In genomic region chr6:70668499-70668812, GRCh38 we compare ENCODE assay signal across 8 cellular contexts. TPM values are rescaled to one million over a fixed set of nuclear protein-coding genes. Genes with fewer than 3 reads are reported as not detected.
A peak's percentile ranks its signal among the peaks of the same experiment; 100 is the strongest.
DNase-seq lines count a peak whose midpoint lies in the region; ATAC-seq and TF ChIP-seq lines count a peak whose summit lies in the region.

No MANE protein-coding gene starts in this region.

- CTCF ChIA-PET in WTC11 (lab: Charles Lee): interaction anchor here (1.3 to 1.9 kb wide), 4 partner anchors 18 to 288 kb away, joined by 4 to 10 read pairs (median 6); partner anchors contain the start of gene SDHAF4

- peak; percentile 39 for DNase-seq in NCI-H1694 (lab: John Stamatoyannopoulos, UW)
- no peak for DNase-seq in NCI-H1694 treated with DMSO at 0.1 percent for 48 hours (lab: John Stamatoyannopoulos, UW)
- DNase-seq in WTC11 (ENCODE audit: low spot score): no peak
- no peak for DNase-seq in left ventricle myocardium superior
- DNase-seq in iPS-NIHi11 (ENCODE audit: low spot score): no peak

- intact Hi-C loops in left ventricle myocardium superior (cut with micrococcal nuclease): loop anchor here (10.0 kb wide), 1 partner anchor 104 kb away; the partner anchor contains the start of gene SDHAF4

- POLR2A ChIA-PET in WTC11 (lab: Charles Lee): interaction anchor here (1.0 to 1.9 kb wide), 2 partner anchors 16 to 102 kb away, joined by 4 to 9 read pairs; partner anchors contain the start of gene SDHAF4

- ATAC-seq in HG03045 (IDR thresholded peaks at IDR 0.05; ENCODE audit: unreplicated experiment) (peak; percentile 64), WTC11 (no peak), left ventricle myocardium superior (peak; percentile 83), HG02678 (IDR thresholded peaks at IDR 0.05; ENCODE audit: unreplicated experiment) (no peak)

- peak overlapping the region; percentile 62 to 98 (median 88) for H3K4me3 ChIP-seq in skin epidermis

- H3K27ac ChIP-seq in skin epidermis: peak overlapping the region in 20 of 21 experiments; percentile 64 to 97 (median 88)

- peaks cover 44% of the 10 kb centered on the region for H3K4me1 Mint-ChIP-seq in WTC11

- peak overlapping the region; percentile 20; the same call in 1 of the 2 replicates for H3K27ac Mint-ChIP-seq in WTC11

- H3K9me3 Mint-ChIP-seq in WTC11: no peaks in the 10 kb centered on the region

- no peaks in the 10 kb centered on the region for H3K27me3 Mint-ChIP-seq in WTC11 (ENCODE audit: low read depth)

- no peak for TF ChIP-seq CTCF in WTC11 (IDR thresholded peaks at IDR 0.05)

- H3K4me3 Mint-ChIP-seq in WTC11: peak overlapping the region; percentile 78

- H3K36me3 Mint-ChIP-seq in WTC11: no peaks in the 10 kb centered on the region

TF ChIP-seq in WTC11, 78 proteins besides CTCF, POLR2A, EP300 and RAD21:
- no peak for TF ChIP-seq MXD4 (CRISPR knock-in tag; IDR thresholded peaks at IDR 0.05; ENCODE audit: borderline replicate concordance)
- TF ChIP-seq, protein P1, sequence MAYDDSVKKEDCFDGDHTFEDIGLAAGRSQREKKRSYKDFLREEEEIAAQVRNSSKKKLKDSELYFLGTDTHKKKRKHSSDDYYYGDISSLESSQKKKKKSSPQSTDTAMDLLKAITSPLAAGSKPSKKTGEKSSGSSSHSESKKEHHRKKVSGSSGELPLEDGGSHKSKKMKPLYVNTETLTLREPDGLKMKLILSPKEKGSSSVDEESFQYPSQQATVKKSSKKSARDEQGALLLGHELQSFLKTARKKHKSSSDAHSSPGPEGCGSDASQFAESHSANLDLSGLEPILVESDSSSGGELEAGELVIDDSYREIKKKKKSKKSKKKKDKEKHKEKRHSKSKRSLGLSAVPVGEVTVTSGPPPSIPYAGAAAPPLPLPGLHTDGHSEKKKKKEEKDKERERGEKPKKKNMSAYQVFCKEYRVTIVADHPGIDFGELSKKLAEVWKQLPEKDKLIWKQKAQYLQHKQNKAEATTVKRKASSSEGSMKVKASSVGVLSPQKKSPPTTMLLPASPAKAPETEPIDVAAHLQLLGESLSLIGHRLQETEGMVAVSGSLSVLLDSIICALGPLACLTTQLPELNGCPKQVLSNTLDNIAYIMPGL (CRISPR knock-in tag; IDR thresholded peaks at IDR 0.05): no peak
- TF ChIP-seq PRDM15 (CRISPR knock-in tag; IDR thresholded peaks at IDR 0.05): no peak
- TF ChIP-seq ZBTB43 (CRISPR knock-in tag; IDR thresholded peaks at IDR 0.05): no peak
- TF ChIP-seq, protein P2, sequence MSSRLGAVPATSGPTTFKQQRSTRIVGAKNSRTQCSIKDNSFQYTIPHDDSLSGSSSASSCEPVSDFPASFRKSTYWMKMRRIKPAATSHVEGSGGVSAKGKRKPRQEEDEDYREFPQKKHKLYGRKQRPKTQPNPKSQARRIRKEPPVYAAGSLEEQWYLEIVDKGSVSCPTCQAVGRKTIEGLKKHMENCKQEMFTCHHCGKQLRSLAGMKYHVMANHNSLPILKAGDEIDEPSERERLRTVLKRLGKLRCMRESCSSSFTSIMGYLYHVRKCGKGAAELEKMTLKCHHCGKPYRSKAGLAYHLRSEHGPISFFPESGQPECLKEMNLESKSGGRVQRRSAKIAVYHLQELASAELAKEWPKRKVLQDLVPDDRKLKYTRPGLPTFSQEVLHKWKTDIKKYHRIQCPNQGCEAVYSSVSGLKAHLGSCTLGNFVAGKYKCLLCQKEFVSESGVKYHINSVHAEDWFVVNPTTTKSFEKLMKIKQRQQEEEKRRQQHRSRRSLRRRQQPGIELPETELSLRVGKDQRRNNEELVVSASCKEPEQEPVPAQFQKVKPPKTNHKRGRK (CRISPR knock-in tag; IDR thresholded peaks at IDR 0.05; ENCODE audit: borderline replicate concordance): no peak
- no peak for TF ChIP-seq ZNF423 (CRISPR knock-in tag; IDR thresholded peaks at IDR 0.05)
- TF ChIP-seq ZNF671 (CRISPR knock-in tag; IDR thresholded peaks at IDR 0.05): no peak
- no peak for TF ChIP-seq NFATC4 (CRISPR knock-in tag; IDR thresholded peaks at IDR 0.05)

RNA-seq across cellular contexts. Expression of gene SMAP1, which starts 0.8 kb away (rescaled TPM):
- total RNA-seq in WTC11 (2021) (27.6 to 29.0 TPM (median 28.3 TPM) in 3 replicates), left ventricle myocardium superior (32.2 TPM)

Comparison
In these comparisons a context has a peak if more than half of its experiments do, and no peak if none do; other contexts are left out.
1. ATAC-seq: peak in HG03045 (single experiment) and left ventricle myocardium superior (single experiment); none in WTC11 (single experiment) and HG02678 (single experiment).